ENCODE assay signal across 16 cellular contexts in genomic region chr13:42064259-42064658, GRCh38. TPM values are rescaled to one million over a fixed set of nuclear protein-coding genes. Genes with fewer than 3 reads are reported as not detected.
DNase-seq lines count a peak whose midpoint lies in the region; TF ChIP-seq lines count a peak whose summit lies in the region.
"Had no signal": no experiment of that assay in that cellular context is flagged by ENCODE, and none has a peak within 500 bp of the region (broad histone marks: within the 10 kb centered on the region; RNA-seq: fewer than 3 reads in every experiment).

No MANE protein-coding gene starts in this region.

- CTCF ChIA-PET in MCF 10A (lab: Yijun Ruan, JAX), result interaction anchor here (0.7 to 1.6 kb wide), 6 partner anchors 11 to 710 kb away, joined by 3 to 4 read pairs (median 4); no protein-coding TSS in a partner anchor
- CTCF ChIA-PET in CD4-positive, alpha-beta memory T cell (lab: Charles Lee; ENCODE audit: partially characterized antibody), result no interaction called here

- no peaks in the 10 kb centered on the region for H3K27me3 Mint-ChIP-seq in MCF 10A (ENCODE audit: insufficient read depth, unreplicated experiment)
- H3K27me3 Mint-ChIP-seq in neural progenitor cell (ENCODE audit: insufficient read depth, low read depth), result no peaks in the 10 kb centered on the region
- H3K27me3 Mint-ChIP-seq in CD4-positive, alpha-beta memory T cell, result no peaks in the 10 kb centered on the region
- H3K27me3 Mint-ChIP-seq: activated B cell treated with CpG ODN at 0.5 μM for 24 hours; activated naive CD8-positive, alpha-beta T cell treated with anti-CD3 and anti-CD28 coated beads for 36 hours had no signal

- no peak overlapping the region for H2AFZ ChIP-seq in neural progenitor cell (replicated peaks)

- H3K27ac Mint-ChIP-seq in MCF 10A (ENCODE audit: low read depth, unreplicated experiment) (peak overlapping the region; percentile 2), neural progenitor cell (no peak overlapping the region)
- H3K27ac Mint-ChIP-seq in CD4-positive, alpha-beta memory T cell, result peak overlapping the region in 2 of 7 donors; percentile 10 to 39
- H3K27ac Mint-ChIP-seq: activated B cell treated with CpG ODN at 0.5 μM for 24 hours; activated naive CD8-positive, alpha-beta T cell treated with anti-CD3 and anti-CD28 coated beads for 36 hours; natural killer cell treated with Interleukin-12 subunit alpha and Interleukin-12 subunit beta and Interleukin-15 and Interleukin-18, amount 100 ng/mL, for 72 hours had no signal

- H3F3A ChIP-seq in neural progenitor cell (ENCODE audit: low read depth), result peaks cover 7% of the 10 kb centered on the region

- no peak overlapping the region for H3K4me3 Mint-ChIP-seq in MCF 10A (ENCODE audit: unreplicated experiment)
- no peak overlapping the region for H3K4me3 Mint-ChIP-seq in neural progenitor cell
- no peak overlapping the region for H3K4me3 Mint-ChIP-seq in CD4-positive, alpha-beta memory T cell
- H3K4me3 Mint-ChIP-seq: activated B cell treated with CpG ODN at 0.5 μM for 24 hours; activated naive CD8-positive, alpha-beta T cell treated with anti-CD3 and anti-CD28 coated beads for 36 hours; natural killer cell treated with Interleukin-12 subunit alpha and Interleukin-12 subunit beta and Interleukin-15 and Interleukin-18, amount 100 ng/mL, for 72 hours had no signal

- H3K4me3 ChIP-seq in breast epithelium, result no peak overlapping the region
- H3K4me3 ChIP-seq in neural progenitor cell, result no peak overlapping the region
- H3K4me3 ChIP-seq in CD4-positive, alpha-beta memory T cell (ENCODE audit: low read length in 2 of 2), result no peak overlapping the region
- H3K4me3 ChIP-seq: skin epidermis had no signal

- intact Hi-C loops in MCF 10A (cut with micrococcal nuclease), result no loop called here
- intact Hi-C loops in breast epithelium (cut with DNase I; ENCODE audit: low total_unique reads), result no loop called here
- intact Hi-C loops in CD4-positive, alpha-beta memory T cell (cut with micrococcal nuclease), result no loop called here

- H3K4me1 ChIP-seq in breast epithelium (no peaks in the 10 kb centered on the region), neural progenitor cell (no peaks in the 10 kb centered on the region)
- H3K4me1 ChIP-seq in CD4-positive, alpha-beta memory T cell (ENCODE audit: insufficient read depth, low read length), result no peaks in the 10 kb centered on the region

- H3K36me3 ChIP-seq in breast epithelium (no peaks in the 10 kb centered on the region), neural progenitor cell (no peaks in the 10 kb centered on the region)
- no peaks in the 10 kb centered on the region for H3K36me3 ChIP-seq in CD4-positive, alpha-beta memory T cell (ENCODE audit: insufficient read depth, low read length)

- DNase-seq in MCF 10A (ENCODE audit: unreplicated experiment) (peak; percentile 76), breast epithelium (ENCODE audit: low spot score in 2 of 2) (no peak), astrocyte of the hippocampus (ENCODE audit: low read depth, low spot score) (peak; percentile 39), iris pigment epithelial cell (ENCODE audit: low read depth) (peak; percentile 97), NCI-H1436 (lab: John Stamatoyannopoulos, UW) (no peak), neural progenitor cell (ENCODE audit: low spot score) (no peak), C1 segment of cervical spinal cord (lab: John Stamatoyannopoulos, UW) (no peak)
- DNase-seq in CD4-positive, alpha-beta memory T cell, result no peak
- DNase-seq: ACHN; activated B cell treated with CpG ODN at 0.5 μM for 24 hours; activated CD8-positive, alpha-beta memory T cell treated with anti-CD3 and anti-CD28 coated beads, Interleukin-2, amount 50 U/mL, for 48 hours; activated naive CD8-positive, alpha-beta T cell treated with anti-CD3 and anti-CD28 coated beads for 36 hours; left ventricle myocardium superior; NCI-H146 had no signal

- no peaks in the 10 kb centered on the region for H3K9me3 Mint-ChIP-seq in MCF 10A (ENCODE audit: unreplicated experiment)
- H3K9me3 Mint-ChIP-seq in neural progenitor cell, result no peaks in the 10 kb centered on the region
- peaks cover 0 to 2% (median 0%) of the 10 kb centered on the region in 8 donors for H3K9me3 Mint-ChIP-seq in CD4-positive, alpha-beta memory T cell
- H3K9me3 Mint-ChIP-seq: activated B cell treated with CpG ODN at 0.5 μM for 24 hours; natural killer cell treated with Interleukin-12 subunit alpha and Interleukin-12 subunit beta and Interleukin-15 and Interleukin-18, amount 100 ng/mL, for 72 hours had no signal

- no peaks in the 10 kb centered on the region for H3K36me3 Mint-ChIP-seq in MCF 10A (ENCODE audit: insufficient read depth, unreplicated experiment)
- peaks cover 10% of the 10 kb centered on the region for H3K36me3 Mint-ChIP-seq in neural progenitor cell
- peaks cover 7 to 9% of the 10 kb centered on the region in 2 donors for H3K36me3 Mint-ChIP-seq in CD4-positive, alpha-beta memory T cell
- H3K36me3 Mint-ChIP-seq: natural killer cell treated with Interleukin-12 subunit alpha and Interleukin-12 subunit beta and Interleukin-15 and Interleukin-18, amount 100 ng/mL, for 72 hours had no signal

- H3K9me3 ChIP-seq in breast epithelium (no peaks in the 10 kb centered on the region), neural progenitor cell (ENCODE audit: low read depth) (no peaks in the 10 kb centered on the region)
- H3K9me3 ChIP-seq in CD4-positive, alpha-beta memory T cell (ENCODE audit: control insufficient read depth in 1 of 2, low read length in 2 of 2), result no peaks in the 10 kb centered on the region

- no peak overlapping the region for H3K4me2 ChIP-seq in neural progenitor cell

- POLR2A ChIA-PET in MCF 10A (lab: Yijun Ruan, JAX), result interaction anchor here (0.7 to 4.8 kb wide), 6 partner anchors 10 to 74 kb away, joined by 3 to 20 read pairs (median 4); no protein-coding TSS in a partner anchor
- POLR2A ChIA-PET in CD4-positive, alpha-beta memory T cell (lab: Charles Lee; ENCODE audit: partially characterized antibody), result no interaction called here

- H3K27me3 ChIP-seq in breast epithelium, result no peaks in the 10 kb centered on the region
- no peaks in the 10 kb centered on the region for H3K27me3 ChIP-seq in neural progenitor cell
- H3K27me3 ChIP-seq in CD4-positive, alpha-beta memory T cell (ENCODE audit: insufficient read depth, low read length), result no peaks in the 10 kb centered on the region

- no TSS peak for BruUV-seq in MCF 10A (replicated peaks; lab: Mats Ljungman, UMichigan)

- H3K27ac ChIP-seq in breast epithelium, result no peak overlapping the region
- H3K27ac ChIP-seq in neural progenitor cell, result no peak overlapping the region
- no peak overlapping the region for H3K27ac ChIP-seq in CD4-positive, alpha-beta memory T cell (ENCODE audit: low read depth, low read length)
- H3K27ac ChIP-seq: skin epidermis had no signal

- H3K4me1 Mint-ChIP-seq in MCF 10A (ENCODE audit: insufficient read depth, unreplicated experiment) (peaks cover 21% of the 10 kb centered on the region), neural progenitor cell (no peaks in the 10 kb centered on the region)
- H3K4me1 Mint-ChIP-seq in CD4-positive, alpha-beta memory T cell, result peaks cover 0 to 6% (median 2%) of the 10 kb centered on the region in 4 donors
- H3K4me1 Mint-ChIP-seq: activated B cell treated with CpG ODN at 0.5 μM for 24 hours had no signal

- no peaks in the 10 kb centered on the region for H3K79me2 ChIP-seq in neural progenitor cell (ENCODE audit: low read depth)

- TF ChIP-seq POLR2A in breast epithelium (IDR thresholded peaks at IDR 0.05), result no peak

- no peaks in the 10 kb centered on the region for H4K20me1 ChIP-seq in neural progenitor cell (ENCODE audit: low read depth)

- no peak for TF ChIP-seq CTCF in MCF 10A (IDR thresholded peaks at IDR 0.05; ENCODE audit: unreplicated experiment)
- no peak for TF ChIP-seq CTCF in breast epithelium (IDR thresholded peaks at IDR 0.05)
- TF ChIP-seq CTCF in neural progenitor cell (IDR thresholded peaks at IDR 0.05), result no peak

- no peak overlapping the region for H3K9ac ChIP-seq in neural progenitor cell

RNA-seq across cellular contexts. Expression of gene DGKH, which starts 15.8 kb away (rescaled TPM):
- total RNA-seq in MCF 10A (2022) (18.4 and 22.3 TPM in 2 replicates), breast epithelium (10 to 100 TPM; 11.5 to 19.0 (median 19.0) TPM), neural progenitor cell (ENCODE audit: low replicate concordance) (8.4 and 12.1 TPM in 2 replicates)
- 10 to 100 TPM; 10.9 to 11.6 TPM for total RNA-seq in CD4-positive, alpha-beta memory T cell
- polyA plus RNA-seq in CD4-positive, alpha-beta memory T cell, result 1 to 10 TPM; 2.1 to 2.4 TPM

Comparison
In these comparisons a context has a peak if more than half of its experiments do, and no peak if none do; other contexts are left out.
1. DNase-seq: peak in MCF 10A (single experiment), astrocyte of the hippocampus (single experiment) and iris pigment epithelial cell (single experiment); none in breast epithelium (0 of 2), NCI-H1436 (single experiment), neural progenitor cell (single experiment), C1 segment of cervical spinal cord (0 of 14) and CD4-positive, alpha-beta memory T cell (0 of 5).